14 cellular contexts compared by ENCODE assay signal in the genomic region with DNA sequence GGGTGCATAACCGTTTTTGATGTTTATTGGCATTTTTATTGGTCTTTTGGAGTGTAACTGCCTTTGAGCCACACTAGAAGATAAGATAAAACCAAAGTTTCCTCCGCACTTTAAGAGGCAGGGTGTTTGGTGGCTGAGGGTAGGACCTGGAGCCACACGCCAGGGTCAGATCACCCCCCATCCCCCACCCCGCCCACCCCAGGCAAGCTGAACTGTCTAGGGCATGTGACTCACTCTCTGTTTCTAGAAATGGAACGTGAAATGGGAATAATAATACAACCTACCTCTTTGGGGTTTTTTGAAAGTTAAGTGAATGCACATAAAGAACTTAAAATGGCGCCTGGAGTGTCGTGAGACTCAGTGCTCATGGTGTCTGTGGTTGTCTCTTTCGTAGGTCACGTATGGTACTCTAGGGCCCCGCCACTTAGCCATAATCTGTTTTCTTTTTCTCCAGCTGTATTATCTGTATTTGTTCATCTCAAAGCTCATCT. TPM values are rescaled to one million over a fixed set of nuclear protein-coding genes. Genes with fewer than 3 reads are reported as not detected.
DNase-seq lines count a peak whose midpoint lies in the region; ATAC-seq and TF ChIP-seq lines count a peak whose summit lies in the region.
"Had no signal": no experiment of that assay in that cellular context is flagged by ENCODE, and none has a peak within 500 bp of the region (broad histone marks: within the 10 kb centered on the region; RNA-seq: fewer than 3 reads in every experiment).

No MANE protein-coding gene starts in this region.

- H3K4me3 Mint-ChIP-seq in CD8-positive, alpha-beta memory T cell, result peak overlapping the region; percentile 77 to 95 (median 90)
- H3K4me3 Mint-ChIP-seq in activated naive CD8-positive, alpha-beta T cell treated with anti-CD3 and anti-CD28 coated beads for 36 hours, result peak overlapping the region; percentile 72

- peak overlapping the region; percentile 96 for H3K27ac ChIP-seq in CD8-positive, alpha-beta memory T cell (ENCODE audit: low read depth, low read length)
- no peak overlapping the region for H3K27ac ChIP-seq in trophoblast cell (ENCODE audit: low read depth, low read length)
- H3K27ac ChIP-seq in right atrium auricular region, result no peak overlapping the region
- H3K27ac ChIP-seq: thyroid gland had no signal

- H2AK5ac ChIP-seq in trophoblast cell (ENCODE audit: low read length), result no peak overlapping the region

- H2BK5ac ChIP-seq in trophoblast cell (ENCODE audit: low read depth, low read length, poor library complexity), result no peak overlapping the region

- no peak for ATAC-seq in GM18511 (IDR thresholded peaks at IDR 0.05; ENCODE audit: unreplicated experiment)
- ATAC-seq: Right ventricle myocardium inferior had no signal

- POLR2A ChIA-PET in CD8-positive, alpha-beta memory T cell (lab: Charles Lee), result interaction anchor here (0.7 to 13.3 kb wide), 4 partner anchors 7 to 270 kb away, joined by 3 to 279 read pairs (median 64); no protein-coding TSS in a partner anchor

- H3K27ac Mint-ChIP-seq in CD8-positive, alpha-beta memory T cell, result peak overlapping the region; percentile 96 to 100 (median 99)
- H3K27ac Mint-ChIP-seq in activated naive CD8-positive, alpha-beta T cell treated with anti-CD3 and anti-CD28 coated beads for 36 hours, result peak overlapping the region; percentile 95

- H3K79me1 ChIP-seq in trophoblast cell (ENCODE audit: low read length), result no peaks in the 10 kb centered on the region

- no peaks in the 10 kb centered on the region for H3K36me3 ChIP-seq in CD8-positive, alpha-beta memory T cell (ENCODE audit: insufficient read depth, low read length)
- H3K36me3 ChIP-seq in trophoblast cell (ENCODE audit: control insufficient read depth in 1 of 2, insufficient read depth in 2 of 2, low read length in 2 of 2) (peaks cover 0 to 7% of the 10 kb centered on the region in 2 experiments), right atrium auricular region (no peaks in the 10 kb centered on the region)
- H3K36me3 ChIP-seq: thyroid gland had no signal

- no peak overlapping the region for H3K23ac ChIP-seq in trophoblast cell (ENCODE audit: low read length)

- no peaks in the 10 kb centered on the region for H3K9me3 Mint-ChIP-seq in CD8-positive, alpha-beta memory T cell
- H3K9me3 Mint-ChIP-seq in activated naive CD8-positive, alpha-beta T cell treated with anti-CD3 and anti-CD28 coated beads for 36 hours, result no peaks in the 10 kb centered on the region

- no peak overlapping the region for H2AFZ ChIP-seq in trophoblast cell (ENCODE audit: insufficient read depth, low read length, poor library complexity)

- H3K27me3 Mint-ChIP-seq in CD8-positive, alpha-beta memory T cell, result peaks cover 0 to 6% of the 10 kb centered on the region in 2 donors
- no peaks in the 10 kb centered on the region for H3K27me3 Mint-ChIP-seq in activated naive CD8-positive, alpha-beta T cell treated with anti-CD3 and anti-CD28 coated beads for 36 hours

- no peak overlapping the region for H3K18ac ChIP-seq in trophoblast cell (ENCODE audit: low read length)

- H3K4me3 ChIP-seq in CD8-positive, alpha-beta memory T cell (ENCODE audit: low read length), result peak overlapping the region; percentile 48
- H3K4me3 ChIP-seq in trophoblast cell (ENCODE audit: low read depth, low read length) (no peak overlapping the region), right atrium auricular region (no peak overlapping the region)
- H3K4me3 ChIP-seq: thyroid gland had no signal

- H3K4me1 ChIP-seq in CD8-positive, alpha-beta memory T cell (ENCODE audit: insufficient read depth, low read length), result peaks cover 91% of the 10 kb centered on the region
- H3K4me1 ChIP-seq in trophoblast cell (ENCODE audit: control insufficient read depth in 1 of 2, insufficient read depth in 2 of 2, low read length in 2 of 2) (peaks cover 0 to 4% of the 10 kb centered on the region in 2 experiments), right atrium auricular region (peaks cover 0 to 39% of the 10 kb centered on the region in 2 donors)

- peaks cover 89 to 97% (median 96%) of the 10 kb centered on the region in 3 donors for H3K4me1 Mint-ChIP-seq in CD8-positive, alpha-beta memory T cell
- H3K4me1 Mint-ChIP-seq in activated naive CD8-positive, alpha-beta T cell treated with anti-CD3 and anti-CD28 coated beads for 36 hours, result peaks cover 88% of the 10 kb centered on the region

- no peak overlapping the region for H4K12ac ChIP-seq in trophoblast cell (ENCODE audit: low read depth, low read length)

- no peak overlapping the region for H3K9ac ChIP-seq in trophoblast cell (ENCODE audit: low read length)

- CTCF ChIA-PET in CD8-positive, alpha-beta memory T cell (lab: Charles Lee), result interaction anchor here (1.3 to 5.8 kb wide), 3 partner anchors 8 to 95 kb away, joined by 4 to 53 read pairs (median 7); no protein-coding TSS in a partner anchor

- H3K4me2 ChIP-seq in trophoblast cell (ENCODE audit: low read length), result no peak overlapping the region

- no peak overlapping the region for H2BK12ac ChIP-seq in trophoblast cell (ENCODE audit: low read length)

- no peaks in the 10 kb centered on the region for H3K27me3 ChIP-seq in CD8-positive, alpha-beta memory T cell (ENCODE audit: insufficient read depth, low read length, poor library complexity, severe bottlenecking)
- H3K27me3 ChIP-seq in trophoblast cell (ENCODE audit: insufficient read depth, low read length) (no peaks in the 10 kb centered on the region), right atrium auricular region (no peaks in the 10 kb centered on the region)
- H3K27me3 ChIP-seq: thyroid gland had no signal

- peaks cover 4% of the 10 kb centered on the region for H3K79me2 ChIP-seq in trophoblast cell (ENCODE audit: control insufficient read depth, insufficient read depth, low read length, poor library complexity)

- H4K8ac ChIP-seq in trophoblast cell (ENCODE audit: low read depth, low read length), result no peak overlapping the region

- H4K91ac ChIP-seq in trophoblast cell (ENCODE audit: low read depth, low read length), result no peak overlapping the region

- H2BK120ac ChIP-seq in trophoblast cell (ENCODE audit: insufficient read depth, low read length, poor library complexity), result no peak overlapping the region

- TF ChIP-seq CTCF in right atrium auricular region (IDR thresholded peaks at IDR 0.05), result no peak

- peaks cover 8 to 77% (median 20%) of the 10 kb centered on the region in 3 donors for H3K36me3 Mint-ChIP-seq in CD8-positive, alpha-beta memory T cell
- peaks cover 48% of the 10 kb centered on the region for H3K36me3 Mint-ChIP-seq in activated naive CD8-positive, alpha-beta T cell treated with anti-CD3 and anti-CD28 coated beads for 36 hours

- peak in 4 of 5 donors; percentile 37 to 76 (median 64) for DNase-seq in CD8-positive, alpha-beta memory T cell
- DNase-seq in T-helper 2 cell (peak in 3 of 5 experiments; percentile 32 to 94 (median 71)), trophoblast cell (no peak), right atrium auricular region (ENCODE audit: low spot score) (no peak), T-helper 9 cell (no peak), SW480 (ENCODE audit: low spot score) (no peak)
- peak; percentile 44 for DNase-seq in activated naive CD8-positive, alpha-beta T cell treated with anti-CD3 and anti-CD28 coated beads for 36 hours
- DNase-seq: Caco-2, caudate nucleus, kidney, NCI-H345, thyroid gland had no signal

- WGBS in trophoblast cell (ENCODE audit: extremely low coverage, insufficient coverage, insufficient read length), result no CpG with 5 or more reads among the region's 10 CpGs

- H3K4ac ChIP-seq in trophoblast cell (ENCODE audit: low read depth, low read length), result peak overlapping the region; percentile 25

- no peaks in the 10 kb centered on the region for H3K9me3 ChIP-seq in CD8-positive, alpha-beta memory T cell (ENCODE audit: low read length)
- H3K9me3 ChIP-seq in trophoblast cell (ENCODE audit: insufficient read depth, low read depth, low read length) (peaks cover 1% of the 10 kb centered on the region), right atrium auricular region (no peaks in the 10 kb centered on the region)
- H3K9me3 ChIP-seq: Caco-2, thyroid gland had no signal

- H3K14ac ChIP-seq in trophoblast cell (ENCODE audit: low read length), result no peak overlapping the region

RNA-seq across cellular contexts. Expression of a gene that starts 56.0 kb away (rescaled TPM):
- total RNA-seq in CD8-positive, alpha-beta memory T cell, result 100 to 1,000 TPM; 278 to 307 TPM
- 342 TPM for polyA plus RNA-seq in CD8-positive, alpha-beta memory T cell
- 100 to 1,000 TPM; 209 to 221 TPM for total RNA-seq in activated naive CD8-positive, alpha-beta T cell treated with anti-CD3 and anti-CD28 coated beads for 36 hours
- 136 and 143 TPM in 2 replicates for polyA plus RNA-seq in trophoblast cell (2013)
- 10 to 100 TPM; 82.2 to 82.9 TPM for total RNA-seq in right atrium auricular region

Comparison
In these comparisons a context has a peak if more than half of its experiments do, and no peak if none do; other contexts are left out.
1. DNase-seq: peak in CD8-positive, alpha-beta memory T cell (4 of 5), T-helper 2 cell (3 of 5) and activated naive CD8-positive, alpha-beta T cell treated with anti-CD3 and anti-CD28 coated beads for 36 hours (single experiment); none in trophoblast cell (0 of 2), right atrium auricular region (single experiment), T-helper 9 cell (single experiment) and SW480 (single experiment).